In the genomic region with DNA sequence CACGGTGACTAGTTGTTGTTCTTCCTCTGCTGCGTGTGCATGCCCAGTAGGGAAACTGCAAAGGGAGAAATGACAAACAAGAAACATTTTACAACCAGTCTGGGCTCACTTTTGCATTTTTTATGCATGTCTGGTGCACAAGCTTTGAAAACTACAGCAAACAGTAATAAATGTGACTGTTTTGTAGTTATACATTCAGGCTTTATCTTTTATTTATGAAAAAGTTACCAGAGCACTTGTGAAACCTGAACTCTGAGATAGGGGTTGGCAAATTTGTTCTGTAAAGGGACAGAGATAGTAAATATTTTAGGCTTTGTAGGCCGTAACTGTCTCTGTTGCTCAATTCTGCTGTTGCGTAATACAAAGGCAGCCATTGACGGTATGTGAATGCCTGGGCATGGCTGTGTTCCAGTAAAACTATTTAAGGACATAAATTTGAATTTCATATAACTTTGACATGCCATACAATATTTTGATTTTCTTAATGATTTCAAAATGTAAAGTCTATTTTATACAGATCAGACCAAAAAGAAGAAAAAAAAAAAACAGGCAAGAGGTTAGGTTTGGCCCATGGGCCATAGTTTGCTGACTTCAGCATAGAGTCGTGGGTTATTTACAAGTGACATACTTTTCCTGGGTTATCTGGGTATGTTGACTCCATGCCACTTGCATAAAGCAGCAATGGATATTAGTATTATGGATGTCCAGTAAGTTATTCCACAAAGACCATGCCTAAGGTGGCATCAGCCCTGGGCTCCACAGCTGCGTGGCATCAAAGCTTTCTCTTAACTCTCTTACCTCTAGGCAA, we compare ENCODE assay signal across 1 cellular context.
TF ChIP-seq lines count a peak whose summit lies in the region.

No MANE protein-coding gene starts in this region.

TF ChIP-seq in SK-N-SH, 30 proteins besides CTCF, POLR2A, EP300 and RAD21 (continued from another document):
- no peak for TF ChIP-seq TAF1 (IDR thresholded peaks at IDR 0.05; ENCODE audit: borderline replicate concordance, low read depth, low read length)
- no peak for TF ChIP-seq SMC3 (IDR thresholded peaks at IDR 0.05; ENCODE audit: low read depth, low read length)
- no peak for TF ChIP-seq REST (IDR thresholded peaks at IDR 0.05; ENCODE audit: low read depth, low read length)
- TF ChIP-seq TCF12 (IDR thresholded peaks at IDR 0.05), result no peak
TF ChIP-seq in SK-N-SH: peak in this region for 0.
